ENCODE assay signal across 8 cellular contexts in the genomic region with DNA sequence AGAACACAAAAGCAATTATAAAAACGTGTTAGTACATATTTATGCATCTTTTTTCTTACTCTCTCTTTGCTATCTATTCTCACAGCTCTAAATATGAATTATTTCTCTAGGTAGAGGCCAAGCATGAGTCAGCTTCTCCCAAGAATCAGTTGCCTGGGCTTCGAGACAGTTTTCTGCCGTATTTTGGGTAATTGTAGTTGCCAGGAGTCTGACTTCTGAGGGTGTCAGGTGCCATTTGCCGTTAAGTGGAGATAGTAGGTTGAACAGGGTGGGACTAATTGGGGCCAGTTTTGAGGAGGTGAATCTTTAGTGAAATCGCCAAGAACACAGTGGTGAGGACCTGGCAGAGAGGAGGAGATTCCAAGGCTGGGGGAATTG. TPM values are rescaled to one million over a fixed set of nuclear protein-coding genes. Genes with fewer than 3 reads are reported as not detected.
A peak's percentile ranks its signal among the peaks of the same experiment; 100 is the strongest.
DNase-seq lines count a peak whose midpoint lies in the region; ATAC-seq, FAIRE-seq and TF ChIP-seq lines count a peak whose summit lies in the region.

No MANE protein-coding gene starts in this region.

- CTCF ChIA-PET in Caco-2 (lab: Charles Lee) = interaction anchor here (0.6 to 1.7 kb wide), 2 partner anchors 22 to 79 kb away, joined by 3 to 5 read pairs; no protein-coding TSS in a partner anchor
- CTCF ChIA-PET in K562 (lab: Yijun Ruan, JAX; ENCODE audit: low intra/inter-chr PET ratio) = no interaction called here

- peak overlapping the region; percentile 5 for H2AK5ac ChIP-seq in mesendoderm (ENCODE audit: low read length)

- no peaks in the 10 kb centered on the region for H3K9me1 ChIP-seq in K562 (ENCODE audit: control insufficient read depth, insufficient read depth, low read length)

- H2AFZ ChIP-seq in Karpas-422 (ENCODE audit: low read length) (peak overlapping the region; percentile 41), K562 (ENCODE audit: low read depth, low read length) (peak overlapping the region; percentile 77)

- in situ Hi-C loops in K562 (cut with MboI) = no loop called here

- H3K79me2 ChIP-seq in Karpas-422 (ENCODE audit: low read length) (no peaks in the 10 kb centered on the region), K562 (ENCODE audit: control insufficient read depth, insufficient read depth, low read length) (peaks cover 15% of the 10 kb centered on the region; the same call in 2 of the 3 replicates), mesendoderm (ENCODE audit: control insufficient read depth, insufficient read depth, low read length) (no peaks in the 10 kb centered on the region)

- H3K9me2 ChIP-seq in Karpas-422 (replicated peaks; ENCODE audit: insufficient read depth, low read length) = no peaks in the 10 kb centered on the region

- WGBS in K562 (ENCODE audit: insufficient coverage, low coverage, missing lambda C conversion rate) = 0% methylated on average over 5 of the region's 5 CpGs
- no CpG with 5 or more reads among the region's 5 CpGs for WGBS in mesendoderm (ENCODE audit: extremely low coverage, insufficient coverage, low lambda C conversion rate)

- H3K56ac ChIP-seq in mesendoderm (ENCODE audit: low read length) = peak overlapping the region; percentile 98

- H2BK5ac ChIP-seq in mesendoderm (ENCODE audit: low read length) = peak overlapping the region; percentile 88

- H3K4me1 ChIP-seq in Caco-2 (peaks cover 6% of the 10 kb centered on the region; the same call in 1 of the 2 replicates), Karpas-422 (ENCODE audit: low read length) (peaks cover 39% of the 10 kb centered on the region), K562 (replicated peaks in 1 of 2; ENCODE audit: control insufficient read depth in 2 of 2, insufficient read depth in 2 of 2, low read length in 2 of 2) (peaks cover 23 to 39% of the 10 kb centered on the region in 2 experiments), mesendoderm (ENCODE audit: control insufficient read depth, low read depth, low read length) (peaks cover 3% of the 10 kb centered on the region)

- peak overlapping the region; percentile 97 for H3K27ac Mint-ChIP-seq in Caco-2 (ENCODE audit: unreplicated experiment)

- no peak for TF ChIP-seq POLR2A in K562 (conservative IDR thresholded peaks at IDR 0.05)

- H3K4me3 Mint-ChIP-seq in Caco-2 (ENCODE audit: unreplicated experiment) = peak overlapping the region; percentile 94

- no peak for TF ChIP-seq CTCF in Caco-2 (IDR thresholded peaks at IDR 0.05; ENCODE audit: insufficient read depth in 1 of 2, low read depth in 1 of 2, low read length in 1 of 2, severe bottlenecking in 1 of 2, unreplicated experiment in 1 of 2)
- no peak for TF ChIP-seq CTCF in K562 (IDR thresholded peaks at IDR 0.05 in 2 of 3, conservative IDR thresholded peaks at IDR 0.05 in 1 of 3; ENCODE audit: insufficient read depth in 2 of 3, low read depth in 1 of 3, low read length in 3 of 3)

- H3K27ac ChIP-seq in Karpas-422 (ENCODE audit: low read length) = peak overlapping the region; percentile 54; the same call in 1 of the 2 replicates
- peak overlapping the region; percentile 98 for H3K27ac ChIP-seq in K562 (ENCODE audit: extremely low read depth, low read depth, low read length)
- peak overlapping the region; percentile 99 for H3K27ac ChIP-seq in mesendoderm (ENCODE audit: low read depth, low read length)

- peaks cover 13% of the 10 kb centered on the region for H3K4me1 Mint-ChIP-seq in Caco-2 (ENCODE audit: low read depth, unreplicated experiment)

- no peak for TF ChIP-seq EP300 in K562 (IDR thresholded peaks at IDR 0.05; ENCODE audit: low read length)

- POLR2A ChIA-PET in Caco-2 (lab: Charles Lee) = interaction anchor here (0.5 to 0.8 kb wide), 3 partner anchors 103 to 147 kb away, joined by 4 to 5 read pairs (median 4); a partner anchor contains a TSS
- POLR2A ChIA-PET in K562 (lab: Yijun Ruan, JAX) = interaction anchor here (0.7 to 1.7 kb wide), 12 partner anchors 9 to 982 kb away, joined by 3 to 6 read pairs (median 3); a partner anchor contains a TSS

- H2BK15ac ChIP-seq in mesendoderm (replicated peaks; ENCODE audit: low read depth) = no peak overlapping the region

- peak overlapping the region; percentile 32 for H2BK120ac ChIP-seq in mesendoderm (ENCODE audit: low read depth, low read length)

- no peaks in the 10 kb centered on the region for H3K36me3 ChIP-seq in Caco-2 (ENCODE audit: control insufficient read depth, insufficient read depth, low read length)
- H3K36me3 ChIP-seq in Karpas-422 (ENCODE audit: insufficient read depth, low read length) = no peaks in the 10 kb centered on the region
- H3K36me3 ChIP-seq in K562 (ENCODE audit: control insufficient read depth, insufficient read depth, low read length) = no peaks in the 10 kb centered on the region
- no peaks in the 10 kb centered on the region for H3K36me3 ChIP-seq in mesendoderm (ENCODE audit: control insufficient read depth, insufficient read depth, low read length)

- no peaks in the 10 kb centered on the region for H4K20me1 ChIP-seq in Karpas-422 (ENCODE audit: insufficient read depth, low read depth, low read length)
- no peaks in the 10 kb centered on the region for H4K20me1 ChIP-seq in K562 (replicated peaks; ENCODE audit: control insufficient read depth, insufficient read depth, low read length)

- peak overlapping the region; percentile 33 for H3K18ac ChIP-seq in mesendoderm (ENCODE audit: low read length)

- no peaks in the 10 kb centered on the region for H3K79me1 ChIP-seq in mesendoderm (ENCODE audit: low read length)

- ATAC-seq in K562 (no peak; the same call in 2 of the 3 replicates), HG02973 (IDR thresholded peaks at IDR 0.05; ENCODE audit: unreplicated experiment) (no peak), GM19023 (IDR thresholded peaks at IDR 0.05; ENCODE audit: unreplicated experiment) (no peak), GM21447 (IDR thresholded peaks at IDR 0.05; ENCODE audit: unreplicated experiment) (no peak)

- no TSS peak for BruUV-seq in Caco-2 (replicated peaks; lab: Mats Ljungman, UMichigan)
- BruUV-seq in K562 (replicated peaks; lab: Mats Ljungman, UMichigan) = no TSS peak

- H3K9me3 ChIP-seq in Caco-2 (no peaks in the 10 kb centered on the region), Karpas-422 (ENCODE audit: low read length) (no peaks in the 10 kb centered on the region), K562 (replicated peaks; ENCODE audit: control insufficient read depth, insufficient read depth, low read depth, low read length) (no peaks in the 10 kb centered on the region)

- H4K5ac ChIP-seq in mesendoderm (ENCODE audit: low read length) = peak overlapping the region; percentile 77

- no peaks in the 10 kb centered on the region for H3K27me3 Mint-ChIP-seq in Caco-2 (ENCODE audit: insufficient read depth, unreplicated experiment)

- no peak overlapping the region for H4K8ac ChIP-seq in mesendoderm (ENCODE audit: low read depth, low read length)

- no peak overlapping the region for H3K23ac ChIP-seq in mesendoderm (ENCODE audit: low read length)

- no peaks in the 10 kb centered on the region for H3K9me3 Mint-ChIP-seq in Caco-2 (ENCODE audit: unreplicated experiment)

- DNase-seq in Caco-2 (no peak), Karpas-422 (no peak), K562 (ENCODE audit: extremely low read depth in 1 of 4, low spot score in 3 of 4) (peak; percentile 32 to 58 (median 43)), mesendoderm (no peak)
- no peak for DNase-seq in activated CD4-positive, CD25-positive, alpha-beta regulatory T cell (lab: John Stamatoyannopoulos, UW)

- FAIRE-seq in K562 (lab: Jason Lieb, UNC) = peak; percentile 52

- intact Hi-C loops in Caco-2 (cut with micrococcal nuclease; ENCODE audit: unreplicated experiment) (loop anchor here (1.0 to 2.0 kb wide), 2 partner anchors 22 to 53 kb away; no protein-coding TSS in a partner anchor), K562 (cut with micrococcal nuclease) (loop anchor here (1.0 to 2.0 kb wide), 3 partner anchors 22 to 63 kb away; a partner anchor contains a TSS)

- H3K4ac ChIP-seq in mesendoderm (ENCODE audit: low read depth, low read length) = peak overlapping the region; percentile 56

- H3K4me2 ChIP-seq in Karpas-422 (ENCODE audit: low read depth, low read length, poor library complexity, severe bottlenecking) (peak overlapping the region; percentile 85), K562 (ENCODE audit: insufficient read depth, low read length) (peak overlapping the region; percentile 98), mesendoderm (ENCODE audit: low read length) (peak overlapping the region; percentile 73)

- peaks cover 17% of the 10 kb centered on the region for H3K36me3 Mint-ChIP-seq in Caco-2 (ENCODE audit: insufficient read depth, unreplicated experiment)

- TF ChIP-seq RAD21 in K562 (CRISPR knock-in tag; conservative IDR thresholded peaks at IDR 0.05 in 1 of 2, IDR thresholded peaks at IDR 0.05 in 1 of 2) = no peak; a peak in 1 of 4 replicates

- H3K4me3 ChIP-seq in Caco-2 (ENCODE audit: low read depth, low read length) = peak overlapping the region; percentile 57
- H3K4me3 ChIP-seq in Karpas-422 (ENCODE audit: low read length) = peak overlapping the region; percentile 72
- H3K4me3 ChIP-seq in K562 = peak overlapping the region; percentile 56
- peak overlapping the region; percentile 51 for H3K4me3 ChIP-seq in mesendoderm (ENCODE audit: low read length)

- no peaks in the 10 kb centered on the region for H3K27me3 ChIP-seq in Caco-2 (replicated peaks; ENCODE audit: control insufficient read depth, insufficient read depth, low read length)
- no peaks in the 10 kb centered on the region for H3K27me3 ChIP-seq in Karpas-422 (ENCODE audit: low read length)
- no peaks in the 10 kb centered on the region for H3K27me3 ChIP-seq in K562 (ENCODE audit: control insufficient read depth in 2 of 2, insufficient read depth in 2 of 2, low read length in 2 of 2)
- H3K27me3 ChIP-seq in mesendoderm (ENCODE audit: insufficient read depth, low read length, poor library complexity) = no peaks in the 10 kb centered on the region

- peak overlapping the region; percentile 76 for H3K9ac ChIP-seq in Karpas-422 (ENCODE audit: low read length)
- H3K9ac ChIP-seq in K562 (ENCODE audit: insufficient read depth in 1 of 2, low read depth in 2 of 2, low read length in 2 of 2) = peak overlapping the region; percentile 95 to 98
- H3K9ac ChIP-seq in mesendoderm (ENCODE audit: low read length) = peak overlapping the region; percentile 92

RNA-seq across cellular contexts. Expression of a gene that starts 7.8 kb away (rescaled TPM):
- 1.5 and 2.0 TPM in 2 replicates for total RNA-seq in Caco-2 (2022)
- 0.52 and 1.0 TPM in 2 replicates for total RNA-seq in Karpas-422 (2014; rRNA removed; shearing (Covaris generic); ENCODE audit: low replicate concordance)
- 7.2 and 22.0 TPM in 2 replicates for total RNA-seq in K562 (2011; cell fraction: chromatin; rRNA removed; ENCODE audit: low replicate concordance)
- 15.8 and 20.0 TPM in 2 replicates for total RNA-seq in K562 (2011; cell fraction: nucleolus; rRNA removed)
- total RNA-seq in K562 (2011; cell fraction: nucleoplasm; rRNA removed) = 8.9 and 10.3 TPM in 2 replicates
- 4.6 and 6.9 TPM in 2 replicates for total RNA-seq in K562 (2014; rRNA removed)
- total RNA-seq in K562 (2014; rRNA removed; fragmentation: Illumina TruSeq; extraction: Trizol) = 1.2 and 2.1 TPM in 2 replicates
- 3.7 and 3.8 TPM in 2 replicates for total RNA-seq in K562 (2015; rRNA removed; fragmentation: Illumina TruSeq; extraction: Trizol)
- total RNA-seq in K562 (2021) = 13.0 and 13.8 TPM in 2 replicates
- 2.2 and 7.1 TPM in 2 replicates for polyA plus RNA-seq in K562 (2011; rRNA removed)
- 2.7 and 5.0 TPM in 2 replicates for polyA plus RNA-seq in K562 (2011; cell fraction: cytosol; rRNA removed)
- polyA plus RNA-seq in K562 (2011; cell fraction: nucleus; rRNA removed) = 5.4 and 8.2 TPM in 2 replicates
- 16.4 and 25.4 TPM in 2 replicates for polyA plus RNA-seq in K562 (2012)
- polyA plus RNA-seq in K562 (2014; fragmentation: Illumina TruSeq; extraction: Trizol) = 5.4 and 8.9 TPM in 2 replicates
- polyA plus RNA-seq in K562 (2014; fragmentation: Nextera tagmentation; extraction: Ambion mirVana) = under 1 TPM; 0.34 to 0.35 TPM
- 4.6 and 6.4 TPM in 2 replicates for polyA plus RNA-seq in K562 (2014; rRNA removed)
- 3.0 and 3.7 TPM in 2 replicates for polyA minus RNA-seq in K562 (2011; rRNA and poly(A)+ RNA removed)
- polyA minus RNA-seq in K562 (2011; cell fraction: cytosol; rRNA and poly(A)+ RNA removed) = 5.2 and 6.3 TPM in 2 replicates
- polyA minus RNA-seq in K562 (2011; cell fraction: nucleus; rRNA and poly(A)+ RNA removed) = 2.1 and 4.6 TPM in 2 replicates
- polyA plus RNA-seq in mesendoderm (2013, experiment 1 of 2) = 1.8 TPM
- 2.2 TPM for polyA plus RNA-seq in mesendoderm (2013, experiment 2 of 2)

Comparison
In these comparisons a context has a peak if more than half of its experiments do, and no peak if none do; other contexts are left out.
1. DNase-seq: peak in K562 (4 of 4); none in Caco-2 (0 of 2), Karpas-422 (single experiment), mesendoderm (single experiment) and activated CD4-positive, CD25-positive, alpha-beta regulatory T cell (0 of 4).
2. Peak in every context shown above with its lines, with median percentiles within 50 percentile points of each other: H3K4me3 ChIP-seq, H3K27ac ChIP-seq, H3K4me2 ChIP-seq and H3K9ac ChIP-seq.